23 cellular contexts compared by ENCODE assay signal in genomic region chr11:126604461-126604860, GRCh38.
"Had no signal": no experiment of that assay in that cellular context is flagged by ENCODE, and none has a peak within 500 bp of the region (broad histone marks: within the 10 kb centered on the region; RNA-seq: fewer than 3 reads in every experiment).

No MANE protein-coding gene starts in this region.

- H3K9me3 Mint-ChIP-seq: naive thymus-derived CD8-positive, alpha-beta T cell; nephron progenitor cell; stimulated activated naive B cell treated with anti-CD40 and anti-IgM and Interleukin-4, amounts not matched to agents 10 μg/mL and 1 μg/mL and 100 μg/mL, for 72 hours; stimulated activated naive CD8-positive, alpha-beta T cell treated with anti-CD3 and anti-CD28 coated beads, Interleukin-15, Interleukin-2, amounts not matched to agents 100 ng/mL and 50 ng/mL, for 24 hours had no signal

- H3K9me3 ChIP-seq: esophagus muscularis mucosa, gastroesophageal sphincter, lower lobe of right lung, neutrophil, pancreas, right lobe of liver, thoracic aorta, tibial nerve, upper lobe of left lung had no signal

- H3K4me3 Mint-ChIP-seq: naive thymus-derived CD8-positive, alpha-beta T cell; nephron progenitor cell; stimulated activated naive B cell treated with anti-CD40 and anti-IgM and Interleukin-4, amounts not matched to agents 10 μg/mL and 1 μg/mL and 100 μg/mL, for 72 hours; stimulated activated naive CD8-positive, alpha-beta T cell treated with anti-CD3 and anti-CD28 coated beads, Interleukin-15, Interleukin-2, amounts not matched to agents 100 ng/mL and 50 ng/mL, for 24 hours had no signal

- H3K27ac ChIP-seq: coronary artery, esophagus muscularis mucosa, foreskin keratinocyte, gastroesophageal sphincter, lower lobe of right lung, neutrophil, pancreas, right lobe of liver, thoracic aorta, tibial nerve, upper lobe of left lung had no signal

- H3K4me3 ChIP-seq: coronary artery, esophagus muscularis mucosa, gastroesophageal sphincter, lower lobe of right lung, pancreas, right lobe of liver, thoracic aorta, tibial nerve, upper lobe of left lung had no signal

- H3K36me3 Mint-ChIP-seq: naive thymus-derived CD8-positive, alpha-beta T cell; stimulated activated naive B cell treated with anti-CD40 and anti-IgM and Interleukin-4, amounts not matched to agents 10 μg/mL and 1 μg/mL and 100 μg/mL, for 72 hours had no signal

- H3K36me3 ChIP-seq: esophagus muscularis mucosa, gastroesophageal sphincter, lower lobe of right lung, neutrophil, pancreas, right lobe of liver, thoracic aorta, tibial nerve, upper lobe of left lung had no signal

- DNase-seq: dermis blood vessel endothelial cell; effector memory CD4-positive, alpha-beta T cell; foreskin keratinocyte; glutamatergic neuron; left ventricle myocardium superior; lower lobe of right lung; naive thymus-derived CD8-positive, alpha-beta T cell; nephron progenitor cell; pancreas; right lobe of liver; small intestine; stimulated activated CD4-positive, alpha-beta T cell treated with anti-CD3 and anti-CD28 coated beads, Interleukin-15, amount 100 ng/mL, for 24 hours; stimulated activated CD4-positive, alpha-beta T cell treated with anti-CD3 and anti-CD28 coated beads, Interleukin-2, amount 100 ng/mL, for 48 hours; stimulated activated naive B cell treated with anti-CD40 and anti-IgM and Interleukin-4, amounts not matched to agents 10 μg/mL and 1 μg/mL and 100 μg/mL, for 72 hours; upper lobe of left lung had no signal

- H3K27ac Mint-ChIP-seq: naive thymus-derived CD8-positive, alpha-beta T cell; nephron progenitor cell; progenitor cell of endocrine pancreas; stimulated activated naive B cell treated with anti-CD40 and anti-IgM and Interleukin-4, amounts not matched to agents 10 μg/mL and 1 μg/mL and 100 μg/mL, for 72 hours; stimulated activated naive CD8-positive, alpha-beta T cell treated with anti-CD3 and anti-CD28 coated beads, Interleukin-15, Interleukin-2, amounts not matched to agents 100 ng/mL and 50 ng/mL, for 24 hours had no signal

- H3K4me1 ChIP-seq: foreskin keratinocyte, gastroesophageal sphincter, lower lobe of right lung, pancreas, right lobe of liver, upper lobe of left lung had no signal

- H3K27me3 ChIP-seq: pancreas, right lobe of liver, upper lobe of left lung had no signal
